20 cellular contexts compared by ENCODE assay signal in genomic region chrX:13791145-13791544, GRCh38. TPM values are rescaled to one million over a fixed set of nuclear protein-coding genes. Genes with fewer than 3 reads are reported as not detected.
DNase-seq lines count a peak whose midpoint lies in the region; ATAC-seq and TF ChIP-seq lines count a peak whose summit lies in the region.
"Had no signal": no experiment of that assay in that cellular context is flagged by ENCODE, and none has a peak within 500 bp of the region (broad histone marks: within the 10 kb centered on the region; RNA-seq: fewer than 3 reads in every experiment).

No MANE protein-coding gene starts in this region.

- H3K4me3 Mint-ChIP-seq in chondrocyte (ENCODE audit: unreplicated experiment) = no peak overlapping the region
- H3K4me3 Mint-ChIP-seq: GM23338 had no signal

- no peak for TF ChIP-seq POLR2A in ovary (IDR thresholded peaks at IDR 0.05)

- intact Hi-C loops in lower lobe of right lung (cut with DNase I) = no loop called here
- intact Hi-C loops in ovary (cut with DNase I) = no loop called here

- TF ChIP-seq CTCF in chondrocyte (IDR thresholded peaks at IDR 0.05) (no peak), lower lobe of right lung (IDR thresholded peaks at IDR 0.05) (no peak), ovary (IDR thresholded peaks at IDR 0.05) (no peak), foreskin fibroblast (IDR thresholded peaks at IDR 0.05; ENCODE audit: low read depth, low read length) (no peak)

- H3K27me3 ChIP-seq in lower lobe of right lung (ENCODE audit: low read depth) (no peaks in the 10 kb centered on the region), ovary (no peaks in the 10 kb centered on the region)

- no peaks in the 10 kb centered on the region for H3K27me3 Mint-ChIP-seq in chondrocyte (ENCODE audit: low read depth)

- H3K27ac ChIP-seq in angular gyrus (ENCODE audit: low read depth, low read length) (peak overlapping the region; percentile 78), lower lobe of right lung (peak overlapping the region; percentile 4), temporal lobe (ENCODE audit: low read depth, low read length) (peak overlapping the region; percentile 84), ovary (no peak overlapping the region)
- H3K27ac ChIP-seq: BLaER1 treated with 17β-estradiol and CSF1 and Interleukin-3, amounts not matched to agents 10 nM and 100 nM had no signal

- H3K36me3 Mint-ChIP-seq in chondrocyte (ENCODE audit: low read depth) = no peaks in the 10 kb centered on the region

- H3K9me3 Mint-ChIP-seq in chondrocyte (ENCODE audit: low read depth) = peaks cover 7% of the 10 kb centered on the region
- H3K9me3 Mint-ChIP-seq: GM23338 had no signal

- H3K9me3 ChIP-seq in lower lobe of right lung (no peaks in the 10 kb centered on the region), ovary (no peaks in the 10 kb centered on the region)
- H3K9me3 ChIP-seq: BLaER1 treated with 17β-estradiol and CSF1 and Interleukin-3, amounts not matched to agents 10 nM and 100 nM had no signal

- H3K4me3 ChIP-seq in lower lobe of right lung = no peak overlapping the region
- H3K4me3 ChIP-seq in ovary = no peak overlapping the region
- no peak overlapping the region for H3K4me3 ChIP-seq in foreskin fibroblast (ENCODE audit: low read depth in 1 of 2, low read length in 2 of 2)
- H3K4me3 ChIP-seq: BLaER1 treated with 17β-estradiol and CSF1 and Interleukin-3, amounts not matched to agents 10 nM and 100 nM; GM23338; K562 had no signal

- no peak for TF ChIP-seq EP300 in ovary (IDR thresholded peaks at IDR 0.05)

- H3K4me1 Mint-ChIP-seq in chondrocyte (ENCODE audit: low read depth) = peaks cover 21% of the 10 kb centered on the region

- peak overlapping the region; percentile 86 for H3K27ac Mint-ChIP-seq in chondrocyte (ENCODE audit: unreplicated experiment)

- ATAC-seq in lower lobe of right lung (no peak), GM21367 (IDR thresholded peaks at IDR 0.05; ENCODE audit: unreplicated experiment) (no peak), HG03280 (IDR thresholded peaks at IDR 0.05; ENCODE audit: unreplicated experiment) (no peak)
- ATAC-seq: GM23338, HCT116, K562 had no signal

- DNase-seq in chondrocyte (ENCODE audit: low spot score) (no peak), lower lobe of right lung (no peak), ovary (no peak), foreskin fibroblast (no peak)
- DNase-seq: DMS79 treated with DMSO at 0.1 percent for 48 hours; NCI-H1436; NCI-H2029; NCI-H2171; NCI-H446 treated with DMSO at 0.1 percent for 48 hours; NK-92 treated with Interleukin-12 subunit alpha and Interleukin-12 subunit beta, amount 100 ng/mL, for 24 hours; OCI-M1; RPMI8226 had no signal

- H3K4me1 ChIP-seq in lower lobe of right lung (no peaks in the 10 kb centered on the region), ovary (ENCODE audit: insufficient read depth) (no peaks in the 10 kb centered on the region)

- no peaks in the 10 kb centered on the region for H3K36me3 ChIP-seq in lower lobe of right lung
- H3K36me3 ChIP-seq in ovary = no peaks in the 10 kb centered on the region
- H3K36me3 ChIP-seq: BLaER1 treated with 17β-estradiol and CSF1 and Interleukin-3, amounts not matched to agents 10 nM and 100 nM had no signal

- 86 to 91% (median 87%) methylated on average over 2 of the region's 2 CpGs for WGBS in ovary, 3 donors

RNA-seq across cellular contexts. Expression of gene GPM6B, which starts 25.7 kb away (rescaled TPM):
- total RNA-seq in chondrocyte (6.4 to 31.7 TPM (median 28.8 TPM) in 3 replicates), lower lobe of right lung (21.6 TPM), temporal lobe (323 TPM), ovary (1 to 10 TPM in 6 of 7 donors, under 1 TPM in 1; 1.00 to 5.1 (median 4.2) TPM)
- polyA plus RNA-seq in ovary = 1 to 10 TPM; 3.4 to 9.4 TPM
- total RNA-seq: K562 had no signal

RNA-seq across cellular contexts. Expression of gene OFD1, which starts 56.6 kb away (rescaled TPM):
- total RNA-seq in chondrocyte = 17.8 to 19.4 TPM (median 18.1 TPM) in 3 replicates
- total RNA-seq in lower lobe of right lung = 38.3 TPM
- total RNA-seq in temporal lobe = 18.2 TPM
- 10 to 100 TPM; 27.0 to 35.7 (median 33.7) TPM for total RNA-seq in ovary
- 10 to 100 TPM; 21.8 to 22.2 TPM for polyA plus RNA-seq in ovary

RNA-seq across cellular contexts. Expression of gene TRAPPC2, which starts 56.7 kb away (rescaled TPM):
- total RNA-seq in chondrocyte (15.4 to 17.3 TPM (median 15.9 TPM) in 3 replicates), lower lobe of right lung (15.8 TPM), temporal lobe (41.6 TPM), ovary (10 to 100 TPM; 18.6 to 26.5 (median 21.1) TPM)
- polyA plus RNA-seq in ovary = 10 to 100 TPM; 10.7 to 11.2 TPM

Comparison
In these comparisons a context has a peak if more than half of its experiments do, and no peak if none do; other contexts are left out.
1. H3K27ac ChIP-seq: peak in angular gyrus (single experiment), lower lobe of right lung (single experiment) and temporal lobe (single experiment); none in ovary (0 of 2).